In genomic region chr3:100154171-100154570, GRCh38 we compare ENCODE assay signal across 2 cellular contexts.
TF ChIP-seq lines count a peak whose summit lies in the region.

No MANE protein-coding gene starts in this region.

TF ChIP-seq in A549, 52 proteins besides CTCF, POLR2A, EP300 and RAD21:
- TF ChIP-seq NFE2L2 (conservative IDR thresholded peaks at IDR 0.05; ENCODE audit: low read length) = peak; percentile 68
- TF ChIP-seq CBX2 (IDR thresholded peaks at IDR 0.05; ENCODE audit: borderline replicate concordance, low read depth) = no peak
- TF ChIP-seq MAFK (IDR thresholded peaks at IDR 0.05; ENCODE audit: partially characterized antibody) = peak; percentile 90

TF ChIP-seq in H1, 55 proteins besides CTCF, POLR2A, EP300 and RAD21:
- TF ChIP-seq RBBP5 (IDR thresholded peaks at IDR 0.05; ENCODE audit: borderline replicate concordance, low read depth, low read length) (no peak), MAFK (IDR thresholded peaks at IDR 0.05; ENCODE audit: low read depth, low read length) (0 out of 2 replicates have a peak, but pooled peaks have one; percentile 36)
